In genomic region chrX:41457618-41458192, GRCh38 we compare ENCODE assay signal across 12 cellular contexts. TPM values are rescaled to one million over a fixed set of nuclear protein-coding genes. Genes with fewer than 3 reads are reported as not detected.
DNase-seq lines count a peak whose midpoint lies in the region; ATAC-seq and TF ChIP-seq lines count a peak whose summit lies in the region.
"Had no signal": no experiment of that assay in that cellular context is flagged by ENCODE, and none has a peak within 500 bp of the region (broad histone marks: within the 10 kb centered on the region; RNA-seq: fewer than 3 reads in every experiment).

No MANE protein-coding gene starts in this region.

- no peak for TF ChIP-seq POLR2A in gastrocnemius medialis (IDR thresholded peaks at IDR 0.05)

- peak overlapping the region in 2 of 4 donors; percentile 8 to 51 for H3K27ac ChIP-seq in gastrocnemius medialis

- in situ Hi-C loops in gastrocnemius medialis (cut with MboI; ENCODE audit: low sequenced_read_pairs in 4 of 4) = no loop called here

- intact Hi-C loops in activated T-helper 1 cell treated with anti-CD3 and anti-CD28 coated beads, Interleukin-12 subunit alpha, Interleukin-12 subunit beta, Interleukin-2, Interleukin-4 antibody, amounts not matched to agents 30 ng/mL and 10 ng/mL and 1 ng/mL, durations not matched to agents 14 hours and 24 hours and 36 hours (cut with micrococcal nuclease) = no loop called here
- intact Hi-C loops in gastrocnemius medialis (cut with DNase I; ENCODE audit: low total_unique reads) = no loop called here

- no peaks in the 10 kb centered on the region for H3K27me3 ChIP-seq in gastrocnemius medialis

- peak overlapping the region; percentile 22 for H3K27ac Mint-ChIP-seq in activated naive CD8-positive, alpha-beta T cell treated with anti-CD3 and anti-CD28 coated beads for 36 hours
- no peak overlapping the region for H3K27ac Mint-ChIP-seq in activated naive CD8-positive, alpha-beta T cell treated with anti-CD3 and anti-CD28 coated beads, Interleukin-2, amount 50 U/mL, for 24 hours
- H3K27ac Mint-ChIP-seq in activated T-helper 1 cell treated with anti-CD3 and anti-CD28 coated beads, Interleukin-12 subunit alpha, Interleukin-12 subunit beta, Interleukin-2, Interleukin-4 antibody, amounts not matched to agents 30 ng/mL and 10 ng/mL and 1 ng/mL, durations not matched to agents 14 hours and 24 hours and 36 hours = no peak overlapping the region

- H3K9me3 ChIP-seq in gastrocnemius medialis = no peaks in the 10 kb centered on the region

- H3K9me3 Mint-ChIP-seq in activated naive CD8-positive, alpha-beta T cell treated with anti-CD3 and anti-CD28 coated beads for 36 hours = no peaks in the 10 kb centered on the region
- no peaks in the 10 kb centered on the region for H3K9me3 Mint-ChIP-seq in activated naive CD8-positive, alpha-beta T cell treated with anti-CD3 and anti-CD28 coated beads, Interleukin-2, amount 50 U/mL, for 24 hours
- H3K9me3 Mint-ChIP-seq in activated T-helper 1 cell treated with anti-CD3 and anti-CD28 coated beads, Interleukin-12 subunit alpha, Interleukin-12 subunit beta, Interleukin-2, Interleukin-4 antibody, amounts not matched to agents 30 ng/mL and 10 ng/mL and 1 ng/mL, durations not matched to agents 14 hours and 24 hours and 36 hours = peaks cover 3% of the 10 kb centered on the region

- H3K27me3 Mint-ChIP-seq in activated naive CD8-positive, alpha-beta T cell treated with anti-CD3 and anti-CD28 coated beads for 36 hours = no peaks in the 10 kb centered on the region
- H3K27me3 Mint-ChIP-seq in activated naive CD8-positive, alpha-beta T cell treated with anti-CD3 and anti-CD28 coated beads, Interleukin-2, amount 50 U/mL, for 24 hours = no peaks in the 10 kb centered on the region
- H3K27me3 Mint-ChIP-seq in activated T-helper 1 cell treated with anti-CD3 and anti-CD28 coated beads, Interleukin-12 subunit alpha, Interleukin-12 subunit beta, Interleukin-2, Interleukin-4 antibody, amounts not matched to agents 30 ng/mL and 10 ng/mL and 1 ng/mL, durations not matched to agents 14 hours and 24 hours and 36 hours (ENCODE audit: insufficient read depth) = no peaks in the 10 kb centered on the region

- H3K36me3 Mint-ChIP-seq in activated naive CD8-positive, alpha-beta T cell treated with anti-CD3 and anti-CD28 coated beads for 36 hours = peaks cover 2% of the 10 kb centered on the region
- H3K36me3 Mint-ChIP-seq in activated naive CD8-positive, alpha-beta T cell treated with anti-CD3 and anti-CD28 coated beads, Interleukin-2, amount 50 U/mL, for 24 hours (ENCODE audit: low read depth) = no peaks in the 10 kb centered on the region
- peaks cover 2% of the 10 kb centered on the region for H3K36me3 Mint-ChIP-seq in activated T-helper 1 cell treated with anti-CD3 and anti-CD28 coated beads, Interleukin-12 subunit alpha, Interleukin-12 subunit beta, Interleukin-2, Interleukin-4 antibody, amounts not matched to agents 30 ng/mL and 10 ng/mL and 1 ng/mL, durations not matched to agents 14 hours and 24 hours and 36 hours (ENCODE audit: low read depth)

- no peak overlapping the region for H3K4me3 Mint-ChIP-seq in activated naive CD8-positive, alpha-beta T cell treated with anti-CD3 and anti-CD28 coated beads for 36 hours
- H3K4me3 Mint-ChIP-seq in activated naive CD8-positive, alpha-beta T cell treated with anti-CD3 and anti-CD28 coated beads, Interleukin-2, amount 50 U/mL, for 24 hours = no peak overlapping the region
- H3K4me3 Mint-ChIP-seq in activated T-helper 1 cell treated with anti-CD3 and anti-CD28 coated beads, Interleukin-12 subunit alpha, Interleukin-12 subunit beta, Interleukin-2, Interleukin-4 antibody, amounts not matched to agents 30 ng/mL and 10 ng/mL and 1 ng/mL, durations not matched to agents 14 hours and 24 hours and 36 hours = no peak overlapping the region

- ATAC-seq in activated naive CD8-positive, alpha-beta T cell treated with anti-CD3 and anti-CD28 coated beads, Interleukin-2, amount 50 U/mL, for 24 hours = no peak
- ATAC-seq in HG02970 (IDR thresholded peaks at IDR 0.05; ENCODE audit: low FRiP score, unreplicated experiment) = peak; percentile 58
- ATAC-seq in gastrocnemius medialis = no peak
- ATAC-seq in HG02840 (IDR thresholded peaks at IDR 0.05; ENCODE audit: low FRiP score, unreplicated experiment) = no peak
- no peak for ATAC-seq in HG02870 (IDR thresholded peaks at IDR 0.05; ENCODE audit: unreplicated experiment)
- ATAC-seq: left ventricle myocardium superior, Panc1 had no signal

- H3K4me3 ChIP-seq in gastrocnemius medialis = no peak overlapping the region

- no peak for DNase-seq in activated naive CD8-positive, alpha-beta T cell treated with anti-CD3 and anti-CD28 coated beads for 36 hours
- no peak for DNase-seq in activated naive CD8-positive, alpha-beta T cell treated with anti-CD3 and anti-CD28 coated beads, Interleukin-2, amount 50 U/mL, for 24 hours
- DNase-seq in activated T-helper 1 cell treated with anti-CD3 and anti-CD28 coated beads, Interleukin-12 subunit alpha, Interleukin-12 subunit beta, Interleukin-2, Interleukin-4 antibody, amounts not matched to agents 30 ng/mL and 10 ng/mL and 1 ng/mL, durations not matched to agents 14 hours and 24 hours and 36 hours (ENCODE audit: low spot score) = peak; percentile 15
- DNase-seq in gastrocnemius medialis = no peak
- no peak for DNase-seq in AG08395 (ENCODE audit: low spot score)
- DNase-seq: COR-L47, left ventricle myocardium superior had no signal

- peaks cover 5% of the 10 kb centered on the region in 2 donors for H3K4me1 ChIP-seq in gastrocnemius medialis

- no peaks in the 10 kb centered on the region for H3K36me3 ChIP-seq in gastrocnemius medialis

- H3K4me1 Mint-ChIP-seq in activated naive CD8-positive, alpha-beta T cell treated with anti-CD3 and anti-CD28 coated beads for 36 hours = peaks cover 6% of the 10 kb centered on the region
- H3K4me1 Mint-ChIP-seq in activated naive CD8-positive, alpha-beta T cell treated with anti-CD3 and anti-CD28 coated beads, Interleukin-2, amount 50 U/mL, for 24 hours = peaks cover 8% of the 10 kb centered on the region
- peaks cover 19% of the 10 kb centered on the region for H3K4me1 Mint-ChIP-seq in activated T-helper 1 cell treated with anti-CD3 and anti-CD28 coated beads, Interleukin-12 subunit alpha, Interleukin-12 subunit beta, Interleukin-2, Interleukin-4 antibody, amounts not matched to agents 30 ng/mL and 10 ng/mL and 1 ng/mL, durations not matched to agents 14 hours and 24 hours and 36 hours (ENCODE audit: low read depth)

- peak in 4 of 5 experiments; percentile 6 to 34 (median 28) for TF ChIP-seq CTCF in gastrocnemius medialis (IDR thresholded peaks at IDR 0.05 in 4 of 5, conservative IDR thresholded peaks at IDR 0.05 in 1 of 5)

RNA-seq across cellular contexts. Expression of gene NYX, which starts 10.6 kb away (rescaled TPM):
- not detected for total RNA-seq in activated naive CD8-positive, alpha-beta T cell treated with anti-CD3 and anti-CD28 coated beads for 36 hours
- not detected in 2 replicates for total RNA-seq in activated T-helper 1 cell treated with anti-CD3 and anti-CD28 coated beads, Interleukin-12 subunit alpha, Interleukin-12 subunit beta, Interleukin-2, Interleukin-4 antibody, amounts not matched to agents 30 ng/mL and 10 ng/mL and 1 ng/mL, durations not matched to agents 14 hours and 24 hours and 36 hours
- total RNA-seq in gastrocnemius medialis = under 1 TPM in 1 of 4 donors, not detected in 3; 0.09 TPM
- total RNA-seq: left ventricle myocardium superior, urinary bladder had no signal
